8 cellular contexts compared by ENCODE assay signal in the genomic region with DNA sequence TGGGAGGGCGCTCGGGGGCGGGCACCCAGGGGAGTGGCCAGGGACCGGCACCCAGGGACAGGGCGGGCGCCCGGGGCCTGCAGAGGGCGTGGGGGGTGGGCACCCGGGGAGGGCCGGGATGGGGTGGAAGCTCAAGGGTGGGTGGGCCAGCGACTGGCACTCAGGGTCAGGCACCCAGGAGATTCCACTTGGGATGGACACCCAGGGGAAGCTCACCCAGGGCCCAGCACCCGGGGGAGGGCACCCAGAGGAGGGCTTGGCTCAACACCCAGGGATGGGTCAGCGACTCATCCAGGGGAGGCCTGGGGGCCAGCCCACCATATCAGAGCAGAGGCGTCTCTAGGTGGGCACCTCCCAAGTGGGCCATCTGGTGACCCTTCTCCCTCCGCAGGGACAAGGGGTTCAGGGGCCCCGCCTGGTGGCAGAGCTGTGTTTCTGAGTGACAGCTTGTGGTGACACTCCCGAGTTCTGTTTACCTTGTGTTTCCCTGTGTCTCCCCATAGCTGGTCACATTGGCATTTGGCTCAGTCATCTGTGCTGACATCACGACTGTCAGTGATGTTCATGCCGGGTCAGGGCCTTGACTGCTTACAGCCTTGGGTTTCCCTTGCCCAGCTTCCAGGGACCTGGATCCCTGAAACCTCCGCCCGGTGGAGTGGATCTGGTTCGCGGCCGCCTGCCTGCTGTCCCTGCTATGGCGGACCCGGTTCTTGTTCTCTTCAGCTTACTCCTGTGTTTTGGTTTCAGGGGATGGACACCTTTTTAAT. TPM values are rescaled to one million over a fixed set of nuclear protein-coding genes. Genes with fewer than 3 reads are reported as not detected.
DNase-seq lines count a peak whose midpoint lies in the region; ATAC-seq and TF ChIP-seq lines count a peak whose summit lies in the region.

No MANE protein-coding gene starts in this region.

- WGBS in esophagus, 2 donors: 11 to 13% methylated on average over 19 to 26 of the region's 26 CpGs

- H3K9me3 ChIP-seq in BE2C: no peaks in the 10 kb centered on the region
- H3K9me3 ChIP-seq in esophagus (ENCODE audit: control insufficient read depth in 2 of 2, insufficient read depth in 1 of 2, low read depth in 1 of 2, low read length in 1 of 2): no peaks in the 10 kb centered on the region
- H3K9me3 ChIP-seq in muscle layer of duodenum (ENCODE audit: control insufficient read depth in 1 of 2, low read length in 2 of 2): no peaks in the 10 kb centered on the region

- H3K27me3 ChIP-seq in BE2C: no peaks in the 10 kb centered on the region
- no peaks in the 10 kb centered on the region for H3K27me3 ChIP-seq in esophagus (ENCODE audit: control insufficient read depth in 1 of 2, insufficient read depth in 2 of 2, low read length in 2 of 2)
- H3K27me3 ChIP-seq in muscle layer of duodenum (ENCODE audit: low read depth, low read length): no peaks in the 10 kb centered on the region

- DNase-seq in BE2C (peak; percentile 58), NCI-H345 (lab: John Stamatoyannopoulos, UW) (peak; percentile 55), activated T-cell treated with anti-CD3 and anti-CD28 coated beads for 1 hour (ENCODE audit: low read depth) (peak; percentile 44)
- DNase-seq in stimulated activated naive CD8-positive, alpha-beta T cell treated with anti-CD3 and anti-CD28 coated beads, Interleukin-15, Interleukin-2, amounts not matched to agents 100 U/mL and 50 U/mL, for 24 hours: peak; percentile 67

- peak overlapping the region; percentile 98 to 100 for H3K27ac ChIP-seq in esophagus (ENCODE audit: low read depth in 2 of 2, low read length in 1 of 2)
- peak overlapping the region; percentile 93 for H3K27ac ChIP-seq in muscle layer of duodenum (ENCODE audit: low read length)

- H3K4me3 ChIP-seq in BE2C (ENCODE audit: low read depth, low read length) (peak overlapping the region; percentile 66), esophagus (ENCODE audit: low read depth in 1 of 2, low read length in 2 of 2) (peak overlapping the region; percentile 60 to 87), muscle layer of duodenum (ENCODE audit: low read depth in 1 of 2, low read length in 2 of 2) (peak overlapping the region; percentile 63 to 74)

- H3K4me1 ChIP-seq in BE2C (peaks cover 8% of the 10 kb centered on the region; the same call in 1 of the 2 replicates), esophagus (ENCODE audit: control insufficient read depth in 2 of 2, insufficient read depth in 2 of 2, low read length in 1 of 2) (peaks cover 11 to 18% of the 10 kb centered on the region in 2 donors), muscle layer of duodenum (ENCODE audit: control insufficient read depth in 1 of 2, insufficient read depth in 2 of 2, low read length in 2 of 2) (peaks cover 0 to 11% of the 10 kb centered on the region in 2 donors)

- H3K36me3 ChIP-seq in BE2C (no peaks in the 10 kb centered on the region), esophagus (ENCODE audit: control insufficient read depth in 2 of 2, insufficient read depth in 2 of 2, low read length in 1 of 2) (no peaks in the 10 kb centered on the region), muscle layer of duodenum (ENCODE audit: control insufficient read depth in 1 of 2, insufficient read depth in 2 of 2, low read length in 2 of 2) (peaks cover 0 to 3% of the 10 kb centered on the region in 2 donors)

- peak; percentile 50 for TF ChIP-seq CTCF in BE2C (IDR thresholded peaks at IDR 0.05; ENCODE audit: low read depth, low read length)

- ATAC-seq in GM18867 (IDR thresholded peaks at IDR 0.05; ENCODE audit: unreplicated experiment): peak; percentile 15
- ATAC-seq in HG03095 (IDR thresholded peaks at IDR 0.05; ENCODE audit: unreplicated experiment): peak; percentile 18
- ATAC-seq in stimulated activated naive CD8-positive, alpha-beta T cell treated with anti-CD3 and anti-CD28 coated beads, Interleukin-15, Interleukin-2, amounts not matched to agents 100 U/mL and 50 U/mL, for 24 hours: peak; percentile 3

RNA-seq across cellular contexts. Expression of a gene that starts 0.7 kb away (rescaled TPM):
- 18.2 TPM for polyA plus RNA-seq in BE2C (2012; ENCODE audit: insufficient read depth, insufficient read length, low read depth)
- 1 to 10 TPM; 1.5 to 3.5 TPM for polyA plus RNA-seq in esophagus

RNA-seq across cellular contexts. Expression of a gene that starts 16.6 kb away (rescaled TPM):
- polyA plus RNA-seq in BE2C (2012; ENCODE audit: insufficient read depth, insufficient read length, low read depth): 3.7 TPM
- under 1 TPM; 0.57 to 0.64 TPM for polyA plus RNA-seq in esophagus

RNA-seq across cellular contexts. Expression of a gene that starts 26.3 kb away (rescaled TPM):
- 1,564 TPM for polyA plus RNA-seq in BE2C (2012; ENCODE audit: insufficient read depth, insufficient read length, low read depth)
- 100 to 1,000 TPM; 299 to 484 TPM for polyA plus RNA-seq in esophagus

RNA-seq across cellular contexts. Expression of a gene that starts 41.5 kb away (rescaled TPM):
- 8.8 TPM for polyA plus RNA-seq in BE2C (2012; ENCODE audit: insufficient read depth, insufficient read length, low read depth)
- polyA plus RNA-seq in esophagus: 10 to 100 TPM in 1 of 2 donors, 1 to 10 TPM in 1; 7.7 to 20.6 TPM

RNA-seq across cellular contexts. Expression of a gene that starts 57.3 kb away (rescaled TPM):
- 502 TPM for polyA plus RNA-seq in BE2C (2012; ENCODE audit: insufficient read depth, insufficient read length, low read depth)
- 10 to 100 TPM; 87.0 to 94.9 TPM for polyA plus RNA-seq in esophagus

Comparison
In these comparisons a context has a peak if more than half of its experiments do, and no peak if none do; other contexts are left out.
1. Peak in every context shown above with its lines: DNase-seq, ATAC-seq, H3K4me3 ChIP-seq and H3K27ac ChIP-seq.